ENCODE assay signal across 1 cellular context in the genomic region with DNA sequence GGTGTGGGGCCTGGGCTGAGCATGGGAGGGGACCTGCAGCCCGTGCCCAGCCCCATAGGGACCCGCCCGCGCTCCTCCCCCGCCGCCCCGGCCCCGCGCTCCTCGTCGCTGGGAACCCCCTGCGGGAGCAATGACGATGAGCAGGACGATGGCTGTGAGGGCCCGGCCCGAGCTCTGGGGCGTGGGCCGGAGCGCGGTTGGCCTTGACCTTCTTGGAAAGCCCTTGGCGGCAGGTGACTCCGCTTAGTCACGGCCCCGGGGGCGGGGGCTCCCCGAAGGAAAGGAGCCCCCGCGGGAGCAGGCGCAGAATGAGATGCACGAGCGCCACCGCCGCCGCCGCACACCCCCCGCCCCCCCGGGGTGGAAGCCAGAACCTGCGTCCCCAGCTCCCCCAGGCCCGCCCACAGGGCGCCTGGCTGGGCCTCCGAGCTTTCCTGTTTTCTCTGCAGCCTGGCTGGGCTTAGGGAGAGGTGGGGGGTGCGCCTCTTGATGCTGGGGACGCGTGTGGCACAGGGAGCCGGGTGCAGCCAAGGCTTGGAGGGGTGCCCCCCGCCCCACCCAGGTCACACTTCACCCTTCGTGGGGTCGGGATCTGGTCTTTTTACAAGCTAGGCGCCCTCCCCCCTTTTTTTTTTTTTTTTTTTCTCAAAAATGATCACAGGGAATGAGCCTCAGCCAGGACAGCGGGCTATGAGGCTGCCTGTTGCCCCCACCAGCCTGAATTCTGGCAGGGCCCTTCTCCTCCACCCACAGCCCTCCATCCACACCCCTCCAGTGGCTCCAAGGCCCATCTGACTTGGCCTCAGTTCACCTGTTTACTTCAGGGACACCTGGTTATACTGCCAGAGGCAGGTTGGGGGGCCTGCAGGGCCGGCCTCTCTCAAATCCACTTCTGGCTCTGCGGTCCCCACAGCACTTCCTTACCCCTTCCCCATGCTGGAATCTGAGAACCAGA.
TF ChIP-seq lines count a peak whose summit lies in the region.

No MANE protein-coding gene starts in this region.

TF ChIP-seq in HepG2, 621 proteins besides CTCF, POLR2A, EP300 and RAD21 (continued from another document and continues in another):
- TF ChIP-seq, protein P1, sequence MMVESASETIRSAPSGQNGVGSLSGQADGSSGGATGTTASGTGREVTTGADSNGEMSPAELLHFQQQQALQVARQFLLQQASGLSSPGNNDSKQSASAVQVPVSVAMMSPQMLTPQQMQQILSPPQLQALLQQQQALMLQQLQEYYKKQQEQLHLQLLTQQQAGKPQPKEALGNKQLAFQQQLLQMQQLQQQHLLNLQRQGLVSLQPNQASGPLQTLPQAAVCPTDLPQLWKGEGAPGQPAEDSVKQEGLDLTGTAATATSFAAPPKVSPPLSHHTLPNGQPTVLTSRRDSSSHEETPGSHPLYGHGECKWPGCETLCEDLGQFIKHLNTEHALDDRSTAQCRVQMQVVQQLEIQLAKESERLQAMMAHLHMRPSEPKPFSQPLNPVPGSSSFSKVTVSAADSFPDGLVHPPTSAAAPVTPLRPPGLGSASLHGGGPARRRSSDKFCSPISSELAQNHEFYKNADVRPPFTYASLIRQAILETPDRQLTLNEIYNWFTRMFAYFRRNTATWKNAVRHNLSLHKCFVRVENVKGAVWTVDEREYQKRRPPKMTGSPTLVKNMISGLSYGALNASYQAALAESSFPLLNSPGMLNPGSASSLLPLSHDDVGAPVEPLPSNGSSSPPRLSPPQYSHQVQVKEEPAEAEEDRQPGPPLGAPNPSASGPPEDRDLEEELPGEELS (CRISPR knock-in tag; IDR thresholded peaks at IDR 0.05): peak; percentile 81
- TF ChIP-seq PPARG (CRISPR knock-in tag; conservative IDR thresholded peaks at IDR 0.05) (peak; percentile 63), SP5 (CRISPR knock-in tag; IDR thresholded peaks at IDR 0.05; ENCODE audit: borderline replicate concordance, low read depth) (peak; percentile 95), HNRNPH1 (optimal IDR thresholded peaks at IDR 0.05; ENCODE audit: low read depth, low read length) (no peak), ETV6 (CRISPR knock-in tag; conservative IDR thresholded peaks at IDR 0.05) (no peak), MXD4 (CRISPR knock-in tag; IDR thresholded peaks at IDR 0.05) (no peak), SP2 (CRISPR knock-in tag; IDR thresholded peaks at IDR 0.05) (no peak), ZNF10 (CRISPR knock-in tag; IDR thresholded peaks at IDR 0.05; ENCODE audit: borderline replicate concordance, low read depth) (no peak), BCL6 (CRISPR knock-in tag; IDR thresholded peaks at IDR 0.05) (peak; percentile 99), KAT8 (CRISPR knock-in tag; IDR thresholded peaks at IDR 0.05) (peak; percentile 68), ZBTB42 (CRISPR knock-in tag; IDR thresholded peaks at IDR 0.05) (no peak), ZNF350 (CRISPR knock-in tag; IDR thresholded peaks at IDR 0.05; ENCODE audit: borderline replicate concordance, low read depth) (no peak), FOXA3 (CRISPR knock-in tag; IDR thresholded peaks at IDR 0.05) (peak; percentile 64), SALL2 (CRISPR knock-in tag; IDR thresholded peaks at IDR 0.05) (no peak), ZNF225 (CRISPR knock-in tag; IDR thresholded peaks at IDR 0.05) (no peak), SETDB1 (CRISPR knock-in tag; IDR thresholded peaks at IDR 0.05; ENCODE audit: borderline replicate concordance) (no peak), GFI1 (CRISPR knock-in tag; IDR thresholded peaks at IDR 0.05; ENCODE audit: borderline replicate concordance) (no peak), JUN (CRISPR knock-in tag; IDR thresholded peaks at IDR 0.05) (peak; percentile 42; the same call in 1 of the 2 replicates), ZSCAN25 (CRISPR knock-in tag; IDR thresholded peaks at IDR 0.05) (peak; percentile 87), ZFP37 (CRISPR knock-in tag; IDR thresholded peaks at IDR 0.05; ENCODE audit: borderline replicate concordance) (no peak), ZNF235 (CRISPR knock-in tag; IDR thresholded peaks at IDR 0.05; ENCODE audit: borderline replicate concordance) (no peak), NFIB (CRISPR knock-in tag; IDR thresholded peaks at IDR 0.05; ENCODE audit: borderline replicate concordance) (no peak), PHF8 (CRISPR knock-in tag; IDR thresholded peaks at IDR 0.05) (peak; percentile 29; the same call in 1 of the 2 replicates), ZNF563 (CRISPR knock-in tag; IDR thresholded peaks at IDR 0.05) (peak; percentile 55; the same call in 1 of the 2 replicates), SRSF9 (IDR thresholded peaks at IDR 0.05; ENCODE audit: borderline replicate concordance, insufficient read depth, low read depth, low read length, poor library complexity, severe bottlenecking) (no peak), KMT2A (CRISPR knock-in tag; IDR thresholded peaks at IDR 0.05) (no peak), HES4 (CRISPR knock-in tag; IDR thresholded peaks at IDR 0.05; ENCODE audit: borderline replicate concordance) (no peak), ZNF589 (CRISPR knock-in tag; conservative IDR thresholded peaks at IDR 0.05) (no peak), ZBTB3 (CRISPR knock-in tag; IDR thresholded peaks at IDR 0.05; ENCODE audit: borderline replicate concordance, low read depth) (peak; percentile 85; the same call in 1 of the 2 replicates), ZC3H13 (CRISPR knock-in tag; IDR thresholded peaks at IDR 0.05) (no peak), GATA4 (IDR thresholded peaks at IDR 0.05; ENCODE audit: borderline replicate concordance, low read depth) (0 out of 2 replicates have a peak, but pooled peaks have one; percentile 28), MED8 (CRISPR knock-in tag; IDR thresholded peaks at IDR 0.05; ENCODE audit: insufficient replicate concordance) (peak; percentile 39), TBP (CRISPR knock-in tag; IDR thresholded peaks at IDR 0.05) (no peak), ZNF468 (CRISPR knock-in tag; IDR thresholded peaks at IDR 0.05) (no peak), NR2F6 (IDR thresholded peaks at IDR 0.05) (peak; percentile 89), NR2F6 (CRISPR knock-in tag; IDR thresholded peaks at IDR 0.05) (peak; percentile 96), MYC (CRISPR knock-in tag; IDR thresholded peaks at IDR 0.05; ENCODE audit: borderline replicate concordance) (peak; percentile 69; the same call in 1 of the 2 replicates), AKAP8 (CRISPR knock-in tag; IDR thresholded peaks at IDR 0.05) (no peak)
- TF ChIP-seq, protein P2, sequence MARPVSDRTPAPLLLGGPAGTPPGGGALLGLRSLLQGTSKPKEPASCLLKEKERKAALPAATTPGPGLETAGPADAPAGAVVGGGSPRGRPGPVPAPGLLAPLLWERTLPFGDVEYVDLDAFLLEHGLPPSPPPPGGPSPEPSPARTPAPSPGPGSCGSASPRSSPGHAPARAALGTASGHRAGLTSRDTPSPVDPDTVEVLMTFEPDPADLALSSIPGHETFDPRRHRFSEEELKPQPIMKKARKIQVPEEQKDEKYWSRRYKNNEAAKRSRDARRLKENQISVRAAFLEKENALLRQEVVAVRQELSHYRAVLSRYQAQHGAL (CRISPR knock-in tag; IDR thresholded peaks at IDR 0.05; ENCODE audit: not compliant biosample characterization): no peak
- TF ChIP-seq, protein P3, sequence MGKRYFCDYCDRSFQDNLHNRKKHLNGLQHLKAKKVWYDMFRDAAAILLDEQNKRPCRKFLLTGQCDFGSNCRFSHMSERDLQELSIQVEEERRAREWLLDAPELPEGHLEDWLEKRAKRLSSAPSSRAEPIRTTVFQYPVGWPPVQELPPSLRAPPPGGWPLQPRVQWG (CRISPR knock-in tag; IDR thresholded peaks at IDR 0.05; ENCODE audit: borderline replicate concordance, low read depth): no peak
- TF ChIP-seq, protein P4, sequence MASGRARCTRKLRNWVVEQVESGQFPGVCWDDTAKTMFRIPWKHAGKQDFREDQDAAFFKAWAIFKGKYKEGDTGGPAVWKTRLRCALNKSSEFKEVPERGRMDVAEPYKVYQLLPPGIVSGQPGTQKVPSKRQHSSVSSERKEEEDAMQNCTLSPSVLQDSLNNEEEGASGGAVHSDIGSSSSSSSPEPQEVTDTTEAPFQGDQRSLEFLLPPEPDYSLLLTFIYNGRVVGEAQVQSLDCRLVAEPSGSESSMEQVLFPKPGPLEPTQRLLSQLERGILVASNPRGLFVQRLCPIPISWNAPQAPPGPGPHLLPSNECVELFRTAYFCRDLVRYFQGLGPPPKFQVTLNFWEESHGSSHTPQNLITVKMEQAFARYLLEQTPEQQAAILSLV (CRISPR knock-in tag; IDR thresholded peaks at IDR 0.05; ENCODE audit: borderline replicate concordance): no peak
- TF ChIP-seq, protein P5, sequence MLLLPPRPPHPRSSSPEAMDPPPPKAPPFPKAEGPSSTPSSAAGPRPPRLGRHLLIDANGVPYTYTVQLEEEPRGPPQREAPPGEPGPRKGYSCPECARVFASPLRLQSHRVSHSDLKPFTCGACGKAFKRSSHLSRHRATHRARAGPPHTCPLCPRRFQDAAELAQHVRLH (CRISPR knock-in tag; IDR thresholded peaks at IDR 0.05; ENCODE audit: borderline replicate concordance, low read depth): 0 out of 2 replicates have a peak, but pooled peaks have one; percentile 57
- TF ChIP-seq, protein P6, sequence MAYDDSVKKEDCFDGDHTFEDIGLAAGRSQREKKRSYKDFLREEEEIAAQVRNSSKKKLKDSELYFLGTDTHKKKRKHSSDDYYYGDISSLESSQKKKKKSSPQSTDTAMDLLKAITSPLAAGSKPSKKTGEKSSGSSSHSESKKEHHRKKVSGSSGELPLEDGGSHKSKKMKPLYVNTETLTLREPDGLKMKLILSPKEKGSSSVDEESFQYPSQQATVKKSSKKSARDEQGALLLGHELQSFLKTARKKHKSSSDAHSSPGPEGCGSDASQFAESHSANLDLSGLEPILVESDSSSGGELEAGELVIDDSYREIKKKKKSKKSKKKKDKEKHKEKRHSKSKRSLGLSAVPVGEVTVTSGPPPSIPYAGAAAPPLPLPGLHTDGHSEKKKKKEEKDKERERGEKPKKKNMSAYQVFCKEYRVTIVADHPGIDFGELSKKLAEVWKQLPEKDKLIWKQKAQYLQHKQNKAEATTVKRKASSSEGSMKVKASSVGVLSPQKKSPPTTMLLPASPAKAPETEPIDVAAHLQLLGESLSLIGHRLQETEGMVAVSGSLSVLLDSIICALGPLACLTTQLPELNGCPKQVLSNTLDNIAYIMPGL (CRISPR knock-in tag; IDR thresholded peaks at IDR 0.05; ENCODE audit: borderline replicate concordance in 1 of 2, low read depth in 1 of 2): 0 out of 4 replicates have a peak, but pooled peaks of 1 of the 2 experiments have one; percentile 33
- TF ChIP-seq, protein P7, sequence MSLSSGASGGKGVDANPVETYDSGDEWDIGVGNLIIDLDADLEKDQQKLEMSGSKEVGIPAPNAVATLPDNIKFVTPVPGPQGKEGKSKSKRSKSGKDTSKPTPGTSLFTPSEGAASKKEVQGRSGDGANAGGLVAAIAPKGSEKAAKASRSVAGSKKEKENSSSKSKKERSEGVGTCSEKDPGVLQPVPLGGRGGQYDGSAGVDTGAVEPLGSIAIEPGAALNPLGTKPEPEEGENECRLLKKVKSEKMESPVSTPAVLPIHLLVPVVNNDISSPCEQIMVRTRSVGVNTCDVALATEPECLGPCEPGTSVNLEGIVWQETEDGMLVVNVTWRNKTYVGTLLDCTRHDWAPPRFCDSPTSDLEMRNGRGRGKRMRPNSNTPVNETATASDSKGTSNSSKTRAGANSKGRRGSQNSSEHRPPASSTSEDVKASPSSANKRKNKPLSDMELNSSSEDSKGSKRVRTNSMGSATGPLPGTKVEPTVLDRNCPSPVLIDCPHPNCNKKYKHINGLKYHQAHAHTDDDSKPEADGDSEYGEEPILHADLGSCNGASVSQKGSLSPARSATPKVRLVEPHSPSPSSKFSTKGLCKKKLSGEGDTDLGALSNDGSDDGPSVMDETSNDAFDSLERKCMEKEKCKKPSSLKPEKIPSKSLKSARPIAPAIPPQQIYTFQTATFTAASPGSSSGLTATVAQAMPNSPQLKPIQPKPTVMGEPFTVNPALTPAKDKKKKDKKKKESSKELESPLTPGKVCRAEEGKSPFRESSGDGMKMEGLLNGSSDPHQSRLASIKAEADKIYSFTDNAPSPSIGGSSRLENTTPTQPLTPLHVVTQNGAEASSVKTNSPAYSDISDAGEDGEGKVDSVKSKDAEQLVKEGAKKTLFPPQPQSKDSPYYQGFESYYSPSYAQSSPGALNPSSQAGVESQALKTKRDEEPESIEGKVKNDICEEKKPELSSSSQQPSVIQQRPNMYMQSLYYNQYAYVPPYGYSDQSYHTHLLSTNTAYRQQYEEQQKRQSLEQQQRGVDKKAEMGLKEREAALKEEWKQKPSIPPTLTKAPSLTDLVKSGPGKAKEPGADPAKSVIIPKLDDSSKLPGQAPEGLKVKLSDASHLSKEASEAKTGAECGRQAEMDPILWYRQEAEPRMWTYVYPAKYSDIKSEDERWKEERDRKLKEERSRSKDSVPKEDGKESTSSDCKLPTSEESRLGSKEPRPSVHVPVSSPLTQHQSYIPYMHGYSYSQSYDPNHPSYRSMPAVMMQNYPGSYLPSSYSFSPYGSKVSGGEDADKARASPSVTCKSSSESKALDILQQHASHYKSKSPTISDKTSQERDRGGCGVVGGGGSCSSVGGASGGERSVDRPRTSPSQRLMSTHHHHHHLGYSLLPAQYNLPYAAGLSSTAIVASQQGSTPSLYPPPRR (CRISPR knock-in tag; IDR thresholded peaks at IDR 0.05; ENCODE audit: borderline replicate concordance): peak; percentile 78
- TF ChIP-seq, protein P8, sequence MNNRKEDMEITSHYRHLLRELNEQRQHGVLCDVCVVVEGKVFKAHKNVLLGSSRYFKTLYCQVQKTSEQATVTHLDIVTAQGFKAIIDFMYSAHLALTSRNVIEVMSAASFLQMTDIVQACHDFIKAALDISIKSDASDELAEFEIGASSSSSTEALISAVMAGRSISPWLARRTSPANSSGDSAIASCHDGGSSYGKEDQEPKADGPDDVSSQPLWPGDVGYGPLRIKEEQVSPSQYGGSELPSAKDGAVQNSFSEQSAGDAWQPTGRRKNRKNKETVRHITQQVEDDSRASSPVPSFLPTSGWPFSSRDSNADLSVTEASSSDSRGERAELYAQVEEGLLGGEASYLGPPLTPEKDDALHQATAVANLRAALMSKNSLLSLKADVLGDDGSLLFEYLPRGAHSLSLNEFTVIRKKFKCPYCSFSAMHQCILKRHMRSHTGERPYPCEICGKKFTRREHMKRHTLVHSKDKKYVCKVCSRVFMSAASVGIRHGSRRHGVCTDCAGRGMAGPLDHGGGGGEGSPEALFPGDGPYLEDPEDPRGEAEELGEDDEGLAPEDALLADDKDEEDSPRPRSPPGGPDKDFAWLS (CRISPR knock-in tag; IDR thresholded peaks at IDR 0.05; ENCODE audit: borderline replicate concordance): no peak
